ENCODE assay signal across 8 cellular contexts in genomic region chr21:43106965-43107793, GRCh38. TPM values are rescaled to one million over a fixed set of nuclear protein-coding genes. Genes with fewer than 3 reads are reported as not detected.
A peak's percentile ranks its signal among the peaks of the same experiment; 100 is the strongest.
DNase-seq lines count a peak whose midpoint lies in the region; ATAC-seq, FAIRE-seq and TF ChIP-seq lines count a peak whose summit lies in the region.
"Not testable (repeated sequence)": the region's sequence is repeated elsewhere in the genome, so short reads cannot be mapped to it uniquely, and the experiment has no call there.

TSS of gene U2AF1 (minus strand) at chr21:43107570. CDS start at chr21:43107494, 76 bp downstream.

- not testable (repeated sequence) for TF ChIP-seq CTCF in KMS-11 (conservative IDR thresholded peaks at IDR 0.05; ENCODE audit: low read depth, low read length); type B pancreatic cell (conservative IDR thresholded peaks at IDR 0.05)
- peak in 1 of 56 donors; percentile 11 for TF ChIP-seq CTCF in dorsolateral prefrontal cortex (IDR thresholded peaks at IDR 0.05 in 54 of 56, conservative IDR thresholded peaks at IDR 0.05 in 2 of 56; ENCODE audit: low read depth in 1 of 56, partially characterized antibody in 56 of 56)

- H3K4me1 Mint-ChIP-seq in activated CD8-positive, alpha-beta T cell treated with anti-CD3 and anti-CD28 coated beads, Interleukin-2, amount 10 ng/mL, durations not matched to agents 7 days and 5 days (ENCODE audit: low read depth); type B pancreatic cell (ENCODE audit: unreplicated experiment): not testable (repeated sequence)

- H3K9me3 Mint-ChIP-seq in activated CD8-positive, alpha-beta T cell treated with anti-CD3 and anti-CD28 coated beads, Interleukin-2, amount 10 ng/mL, durations not matched to agents 7 days and 5 days (ENCODE audit: insufficient read depth); type B pancreatic cell: not testable (repeated sequence)

- H3K27me3 Mint-ChIP-seq in activated CD8-positive, alpha-beta T cell treated with anti-CD3 and anti-CD28 coated beads, Interleukin-2, amount 10 ng/mL, durations not matched to agents 7 days and 5 days (ENCODE audit: low read depth); type B pancreatic cell: not testable (repeated sequence)

- DNase-seq in GM18507 (ENCODE audit: extremely low spot score, insufficient read length, low read depth); renal cortical epithelial cell (ENCODE audit: low read depth); type B pancreatic cell (ENCODE audit: extremely low spot score, unreplicated experiment): not testable (repeated sequence)
- DNase-seq in activated CD8-positive, alpha-beta T cell treated with anti-CD3 and anti-CD28 coated beads, Interleukin-2, amount 10 ng/mL, durations not matched to agents 7 days and 5 days, result peak; percentile 73
- DNase-seq in dorsolateral prefrontal cortex (peak in 8 of 10 donors; percentile 24 to 70 (median 50)), iris pigment epithelial cell (ENCODE audit: low read depth) (peak; percentile 9)

- peak within 1 kb of the TSS; percentile 57 for H3K27ac ChIP-seq in KMS-11
- H3K27ac ChIP-seq in dorsolateral prefrontal cortex, result peak within 1 kb of the TSS in 7 of 59 donors; percentile 56 to 80 (median 69)

- peak; percentile 91 for FAIRE-seq in GM18507 (lab: Jason Lieb, UNC)

- H3K4me2 ChIP-seq in KMS-11, result not testable (repeated sequence)

- H3K4me1 ChIP-seq in KMS-11 (ENCODE audit: low read depth, poor library complexity, severe bottlenecking), result not testable (repeated sequence)

- not testable (repeated sequence) for H3K4me3 ChIP-seq in KMS-11 (IDR thresholded peaks at IDR 0.05; ENCODE audit: insufficient read depth, low read depth, low read length)
- H3K4me3 ChIP-seq in dorsolateral prefrontal cortex, result peak within 1 kb of the TSS in 46 of 59 donors; percentile 24 to 80 (median 62)

- POLR2A ChIA-PET in activated CD8-positive, alpha-beta T cell treated with anti-CD3 and anti-CD28 coated beads, Interleukin-2, amount 10 ng/mL, durations not matched to agents 7 days and 5 days (lab: Charles Lee), result not testable (repeated sequence)

- not testable (repeated sequence) for H3K27me3 ChIP-seq in KMS-11 (ENCODE audit: insufficient read depth, low read depth); dorsolateral prefrontal cortex

- peak; percentile 67 for ATAC-seq in HG02623 (IDR thresholded peaks at IDR 0.05; ENCODE audit: unreplicated experiment)
- ATAC-seq in activated CD8-positive, alpha-beta T cell treated with anti-CD3 and anti-CD28 coated beads, Interleukin-2, amount 10 ng/mL, durations not matched to agents 7 days and 5 days, result peak; percentile 90

- CTCF ChIA-PET in activated CD8-positive, alpha-beta T cell treated with anti-CD3 and anti-CD28 coated beads, Interleukin-2, amount 10 ng/mL, durations not matched to agents 7 days and 5 days (lab: Charles Lee), result not testable (repeated sequence)

- H3K79me2 ChIP-seq in KMS-11 (ENCODE audit: insufficient read depth, low read depth), result not testable (repeated sequence)

- peak within 1 kb of the TSS; percentile 61 for H3K4me3 Mint-ChIP-seq in activated CD8-positive, alpha-beta T cell treated with anti-CD3 and anti-CD28 coated beads, Interleukin-2, amount 10 ng/mL, durations not matched to agents 7 days and 5 days
- not testable (repeated sequence) for H3K4me3 Mint-ChIP-seq in type B pancreatic cell

- H3K27ac Mint-ChIP-seq in activated CD8-positive, alpha-beta T cell treated with anti-CD3 and anti-CD28 coated beads, Interleukin-2, amount 10 ng/mL, durations not matched to agents 7 days and 5 days, result peak within 1 kb of the TSS; percentile 70
- H3K27ac Mint-ChIP-seq in type B pancreatic cell, result not testable (repeated sequence)

- H2AFZ ChIP-seq in KMS-11 (ENCODE audit: low read depth), result not testable (repeated sequence)

- H3K36me3 Mint-ChIP-seq in activated CD8-positive, alpha-beta T cell treated with anti-CD3 and anti-CD28 coated beads, Interleukin-2, amount 10 ng/mL, durations not matched to agents 7 days and 5 days (ENCODE audit: low read depth); type B pancreatic cell: not testable (repeated sequence)

- intact Hi-C loops in dorsolateral prefrontal cortex (cut with DNase I), result not testable (repeated sequence)

- H3K36me3 ChIP-seq in KMS-11 (ENCODE audit: insufficient read depth), result not testable (repeated sequence)

- not testable (repeated sequence) for H4K20me1 ChIP-seq in KMS-11 (ENCODE audit: insufficient read depth)

- H3K9ac ChIP-seq in KMS-11, result peak within 1 kb of the TSS; percentile 65

RNA-seq across cellular contexts. Expression of gene U2AF1, which starts in this region (rescaled TPM):
- total RNA-seq in activated CD8-positive, alpha-beta T cell treated with anti-CD3 and anti-CD28 coated beads, Interleukin-2, amount 10 ng/mL, durations not matched to agents 7 days and 5 days, result 10 to 100 TPM; 27.4 to 32.0 TPM
- total RNA-seq in dorsolateral prefrontal cortex (10 to 100 TPM in 103 of 120 experiments, 1 to 10 TPM in 14, not detected in 3; 4.1 to 57.2 (median 26.4) TPM), renal cortical epithelial cell (11.1 and 34.3 TPM in 2 replicates), type B pancreatic cell (ENCODE audit: low replicate concordance) (13.9 and 21.2 TPM in 2 replicates)
